8 cellular contexts compared by ENCODE assay signal in the genomic region with DNA sequence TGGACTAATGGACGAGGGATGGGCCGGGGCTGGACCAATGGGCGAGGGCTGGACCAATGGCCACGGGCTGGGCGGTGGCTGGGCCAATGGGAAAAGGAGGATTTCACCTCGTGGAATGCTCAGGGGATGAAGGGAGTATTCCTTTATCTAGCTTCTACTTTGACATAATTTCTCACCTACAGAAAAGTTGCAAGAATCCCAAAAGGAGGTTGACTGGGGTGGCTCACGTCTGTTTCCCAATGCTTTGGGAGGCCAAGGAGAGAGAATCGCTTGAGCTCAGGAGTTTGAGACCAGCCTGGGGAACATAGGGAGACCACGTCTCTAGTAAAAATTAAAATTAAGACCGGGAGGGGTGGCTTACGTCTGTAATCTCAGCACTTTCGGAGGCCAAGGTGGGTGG. TPM values are rescaled to one million over a fixed set of nuclear protein-coding genes. Genes with fewer than 3 reads are reported as not detected.
DNase-seq lines count a peak whose midpoint lies in the region; ATAC-seq lines count a peak whose summit lies in the region.

No MANE protein-coding gene starts in this region.

- no peaks in the 10 kb centered on the region for H3K9me3 Mint-ChIP-seq in stimulated activated naive CD8-positive, alpha-beta T cell treated with anti-CD3 and anti-CD28 coated beads, Interleukin-15, Interleukin-2, amounts not matched to agents 100 ng/mL and 50 ng/mL, for 24 hours

- no peaks in the 10 kb centered on the region for H3K27me3 Mint-ChIP-seq in stimulated activated naive CD8-positive, alpha-beta T cell treated with anti-CD3 and anti-CD28 coated beads, Interleukin-15, Interleukin-2, amounts not matched to agents 100 ng/mL and 50 ng/mL, for 24 hours

- no peak for DNase-seq in stimulated activated naive CD8-positive, alpha-beta T cell treated with anti-CD3 and anti-CD28 coated beads, Interleukin-15, Interleukin-2, amounts not matched to agents 100 U/mL and 50 U/mL, for 24 hours
- DNase-seq in adipocyte (ENCODE audit: low read depth) (no peak), DMS153 (lab: John Stamatoyannopoulos, UW) (no peak), NCI-H1417 (lab: John Stamatoyannopoulos, UW) (no peak)

- peak overlapping the region; percentile 73 for H3K4me3 Mint-ChIP-seq in stimulated activated naive CD8-positive, alpha-beta T cell treated with anti-CD3 and anti-CD28 coated beads, Interleukin-15, Interleukin-2, amounts not matched to agents 100 ng/mL and 50 ng/mL, for 24 hours

- H3K36me3 ChIP-seq in adipocyte (ENCODE audit: control insufficient read depth, insufficient read depth, low read length, severe bottlenecking) (peaks cover 1% of the 10 kb centered on the region), mesodermal cell (ENCODE audit: control insufficient read depth, insufficient read depth, low read length) (no peaks in the 10 kb centered on the region)

- H3K4me1 Mint-ChIP-seq in stimulated activated naive CD8-positive, alpha-beta T cell treated with anti-CD3 and anti-CD28 coated beads, Interleukin-15, Interleukin-2, amounts not matched to agents 100 ng/mL and 50 ng/mL, for 24 hours (ENCODE audit: low read depth): peaks cover 26% of the 10 kb centered on the region

- 64% methylated on average over 9 of the region's 12 CpGs for WGBS in mesodermal cell (ENCODE audit: insufficient coverage in 2 of 2), 2 experiments

- peak overlapping the region; percentile 41 for H3K27ac ChIP-seq in mesodermal cell (ENCODE audit: low read depth, low read length, severe bottlenecking)

- H3K4me3 ChIP-seq in adipocyte (ENCODE audit: low read length) (peak overlapping the region; percentile 46), mesodermal cell (ENCODE audit: extremely low read depth, insufficient read depth, low read length, poor library complexity, severe bottlenecking) (no peak overlapping the region)

- no peaks in the 10 kb centered on the region for H3K9me3 ChIP-seq in adipocyte (ENCODE audit: control insufficient read depth, low read length)
- no peaks in the 10 kb centered on the region for H3K9me3 ChIP-seq in mesodermal cell (ENCODE audit: control insufficient read depth, low read length)

- no peaks in the 10 kb centered on the region for H3K36me3 Mint-ChIP-seq in stimulated activated naive CD8-positive, alpha-beta T cell treated with anti-CD3 and anti-CD28 coated beads, Interleukin-15, Interleukin-2, amounts not matched to agents 100 ng/mL and 50 ng/mL, for 24 hours (ENCODE audit: low read depth)

- H3K27me3 ChIP-seq in adipocyte (replicated peaks; ENCODE audit: control insufficient read depth, insufficient read depth, low read length): no peaks in the 10 kb centered on the region

- H3K9ac ChIP-seq in adipocyte (ENCODE audit: low read length): no peak overlapping the region

- H3K4me1 ChIP-seq in adipocyte (ENCODE audit: control insufficient read depth, insufficient read depth, low read length) (peaks cover 18% of the 10 kb centered on the region), mesodermal cell (ENCODE audit: control insufficient read depth, insufficient read depth, low read length, poor library complexity, severe bottlenecking) (peaks cover 3% of the 10 kb centered on the region)

- H3K27ac Mint-ChIP-seq in stimulated activated naive CD8-positive, alpha-beta T cell treated with anti-CD3 and anti-CD28 coated beads, Interleukin-15, Interleukin-2, amounts not matched to agents 100 ng/mL and 50 ng/mL, for 24 hours: peak overlapping the region; percentile 26

- ATAC-seq in stimulated activated naive CD8-positive, alpha-beta T cell treated with anti-CD3 and anti-CD28 coated beads, Interleukin-15, Interleukin-2, amounts not matched to agents 100 U/mL and 50 U/mL, for 24 hours: no peak
- ATAC-seq in GM19467 (IDR thresholded peaks at IDR 0.05; ENCODE audit: unreplicated experiment) (no peak), HG03342 (IDR thresholded peaks at IDR 0.05; ENCODE audit: unreplicated experiment) (no peak)

RNA-seq across cellular contexts. Expression of gene FLYWCH1, which starts 5.7 kb away (rescaled TPM):
- 23.1 TPM for polyA plus RNA-seq in mesodermal cell (2013, experiment 1 of 2)
- polyA plus RNA-seq in mesodermal cell (2013, experiment 2 of 2): 19.3 TPM

RNA-seq across cellular contexts. Expression of gene FLYWCH2, which starts 23.0 kb away (rescaled TPM):
- 21.0 TPM for polyA plus RNA-seq in mesodermal cell (2013, experiment 1 of 2)
- 13.9 TPM for polyA plus RNA-seq in mesodermal cell (2013, experiment 2 of 2)

RNA-seq across cellular contexts. Expression of gene PRSS22, which starts 48.0 kb away (rescaled TPM):
- polyA plus RNA-seq in mesodermal cell (2013, experiment 1 of 2): not detected
- not detected for polyA plus RNA-seq in mesodermal cell (2013, experiment 2 of 2)

RNA-seq across cellular contexts. Expression of gene KREMEN2, which starts 58.1 kb away (rescaled TPM):
- polyA plus RNA-seq in mesodermal cell (2013, experiment 1 of 2): 2.3 TPM
- 1.6 TPM for polyA plus RNA-seq in mesodermal cell (2013, experiment 2 of 2)
